In genomic region chr3:80750637-80751036, GRCh38 we compare ENCODE assay signal across 29 cellular contexts.
"Had no signal": no experiment of that assay in that cellular context is flagged by ENCODE, and none has a peak within 500 bp of the region (broad histone marks: within the 10 kb centered on the region; RNA-seq: fewer than 3 reads in every experiment).

No MANE protein-coding gene starts in this region.

- H3K27ac ChIP-seq: adrenal gland, Peyer's patch, SJSA1 had no signal

- H3K9ac ChIP-seq: SK-N-SH had no signal

- H3K36me3 Mint-ChIP-seq: activated naive CD4-positive, alpha-beta T cell treated with anti-CD3 and anti-CD28 coated beads, Interleukin-2, amount 50 U/mL, for 72 hours had no signal

- H3K4me2 ChIP-seq: SK-N-SH had no signal

- H3K4me3 Mint-ChIP-seq: activated CD4-positive, alpha-beta T cell treated with anti-CD3 and anti-CD28 coated beads, Interleukin-2, amount 10 ng/mL, durations not matched to agents 24 days and 14 days; activated CD8-positive, alpha-beta T cell treated with anti-CD3 and anti-CD28 coated beads for 36 hours; activated naive CD4-positive, alpha-beta T cell treated with anti-CD3 and anti-CD28 coated beads for 36 hours; activated T-cell treated with anti-CD3 and anti-CD28 coated beads, Interleukin-2, amount 50 U/mL, for 72 hours; T-helper 1 cell treated with Interleukin-12 subunit alpha and Interleukin-12 subunit beta and Interleukin-4 antibody, amounts not matched to agents 30 μg/mL and 1 μg/mL, for 36 hours; T-helper 2 cell treated with Interferon-gamma antibody and Interleukin-4, amounts not matched to agents 5 μg/mL and 100 μg/mL, for 36 hours had no signal

- DNase-seq: activated CD4-positive, alpha-beta T cell treated with anti-CD3 and anti-CD28 coated beads, Interleukin-2, amount 10 ng/mL, durations not matched to agents 24 days and 14 days; activated CD4-positive, alpha-beta T cell treated with anti-CD3 and anti-CD28 coated beads, Interleukin-2, amount 50 U/mL, for 4 hours; activated CD8-positive, alpha-beta T cell treated with anti-CD3 and anti-CD28 coated beads for 36 hours; activated gamma-delta T cell treated with Interleukin-2 at 50 U/mL for 16 hours; activated naive CD4-positive, alpha-beta T cell treated with anti-CD3 and anti-CD28 coated beads for 36 hours; activated T-cell treated with anti-CD3 and anti-CD28 coated beads, Interleukin-2, amount 50 U/mL, for 1 hour; activated T-cell treated with anti-CD3 and anti-CD28 coated beads, Interleukin-2, amount 50 U/mL, for 72 hours; adrenal gland; Kasumi-1; KBM-7; MM.1S; MV-4-11; NCI-H1092; NCI-H146; NCI-H187; NCI-H2029 treated with DMSO at 0.1 percent for 48 hours; NCI-H345; NCI-H524 treated with DMSO at 0.1 percent for 48 hours; PC-3; Peyer's patch; RPMI8226; SHP77 treated with DMSO at 0.1 percent for 48 hours; SK-N-SH had no signal

- H3K4me3 ChIP-seq: adrenal gland, Peyer's patch, SJSA1 had no signal

- H3K9me3 ChIP-seq: adrenal gland, Peyer's patch, SJSA1, SK-N-SH had no signal

- H3K36me3 ChIP-seq: adrenal gland, Peyer's patch, SJSA1 had no signal

- H3K27ac Mint-ChIP-seq: activated CD4-positive, alpha-beta T cell treated with anti-CD3 and anti-CD28 coated beads, Interleukin-2, amount 10 ng/mL, durations not matched to agents 24 days and 14 days; activated CD8-positive, alpha-beta T cell treated with anti-CD3 and anti-CD28 coated beads for 36 hours; activated naive CD4-positive, alpha-beta T cell treated with anti-CD3 and anti-CD28 coated beads for 36 hours; activated naive CD4-positive, alpha-beta T cell treated with anti-CD3 and anti-CD28 coated beads, Interleukin-2, amount 50 U/mL, for 72 hours; activated T-cell treated with anti-CD3 and anti-CD28 coated beads, Interleukin-2, amount 50 U/mL, for 72 hours; activated T-helper 2 cell treated with anti-CD3 and anti-CD28 coated beads, Interferon-gamma antibody, Interleukin-2, Interleukin-4, amounts not matched to agents 10 μg/mL and 5 μg/mL and 100 μg/mL, durations not matched to agents 14 hours and 24 hours and 36 hours; T-helper 1 cell treated with Interleukin-12 subunit alpha and Interleukin-12 subunit beta and Interleukin-4 antibody, amounts not matched to agents 30 μg/mL and 1 μg/mL, for 36 hours; T-helper 2 cell treated with Interferon-gamma antibody and Interleukin-4, amounts not matched to agents 5 μg/mL and 100 μg/mL, for 36 hours had no signal

- H3K27me3 Mint-ChIP-seq: activated CD4-positive, alpha-beta T cell treated with anti-CD3 and anti-CD28 coated beads, Interleukin-2, amount 10 ng/mL, durations not matched to agents 24 days and 14 days; activated CD8-positive, alpha-beta T cell treated with anti-CD3 and anti-CD28 coated beads for 36 hours had no signal

- H3K4me1 ChIP-seq: adrenal gland, Peyer's patch, SJSA1 had no signal

- H3K27me3 ChIP-seq: adrenal gland, Peyer's patch, SJSA1 had no signal

- FAIRE-seq: TTC549 had no signal

- ATAC-seq: activated CD8-positive, alpha-beta T cell treated with anti-CD3 and anti-CD28 coated beads for 36 hours; activated naive CD4-positive, alpha-beta T cell treated with anti-CD3 and anti-CD28 coated beads, Interleukin-2, amount 50 U/mL, for 72 hours; activated T-cell treated with anti-CD3 and anti-CD28 coated beads, Interleukin-2, amount 50 U/mL, for 72 hours; PC-3 had no signal

- H3K4me1 Mint-ChIP-seq: activated CD4-positive, alpha-beta T cell treated with anti-CD3 and anti-CD28 coated beads, Interleukin-2, amount 10 ng/mL, durations not matched to agents 24 days and 14 days had no signal
